Comparison of ENCODE assay signal across 8 cellular contexts in genomic region chr19:54201172-54201701, GRCh38. TPM values are rescaled to one million over a fixed set of nuclear protein-coding genes. Genes with fewer than 3 reads are reported as not detected.
DNase-seq lines count a peak whose midpoint lies in the region; ATAC-seq, FAIRE-seq and TF ChIP-seq lines count a peak whose summit lies in the region.

No MANE protein-coding gene starts in this region.

- H3K4me3 ChIP-seq in HAP-1, result peak overlapping the region; percentile 79
- peak overlapping the region; percentile 84 for H3K4me3 ChIP-seq in right cardiac atrium (ENCODE audit: low read length)
- H3K4me3 ChIP-seq in spleen, result peak overlapping the region; percentile 35 to 94 (median 71)

- H3K27ac Mint-ChIP-seq in activated CD4-positive, alpha-beta memory T cell treated with anti-CD3 and anti-CD28 coated beads, Interleukin-2, amount 10 ng/mL, durations not matched to agents 7 days and 5 days, result peak overlapping the region; percentile 95

- no peak for TF ChIP-seq POLR2A in spleen (IDR thresholded peaks at IDR 0.05)

- in situ Hi-C loops in HAP-1 (cut with MboI; ENCODE audit: low sequenced_read_pairs), result no loop called here

- H3K27me3 ChIP-seq in HAP-1 (ENCODE audit: low read depth), result no peaks in the 10 kb centered on the region
- H3K27me3 ChIP-seq in right cardiac atrium (ENCODE audit: control insufficient read depth, insufficient read depth), result no peaks in the 10 kb centered on the region
- H3K27me3 ChIP-seq in spleen (replicated peaks in 1 of 7), result no peaks in the 10 kb centered on the region

- peaks cover 59% of the 10 kb centered on the region for H3K4me1 Mint-ChIP-seq in activated CD4-positive, alpha-beta memory T cell treated with anti-CD3 and anti-CD28 coated beads, Interleukin-2, amount 10 ng/mL, durations not matched to agents 7 days and 5 days

- DNase-seq in HAP-1 (ENCODE audit: low spot score in 2 of 2), result no peak
- DNase-seq in activated CD4-positive, alpha-beta memory T cell treated with anti-CD3 and anti-CD28 coated beads, Interleukin-2, amount 10 ng/mL, durations not matched to agents 7 days and 5 days, result no peak
- peak in 2 of 3 donors; percentile 35 to 38 for DNase-seq in right cardiac atrium
- peak; percentile 81 for DNase-seq in spleen
- no peak for DNase-seq in dedifferentiated amniotic fluid mesenchymal stem cell (ENCODE audit: extremely low spot score)
- DNase-seq in RCC 7860 (ENCODE audit: low spot score), result no peak

- ATAC-seq in right cardiac atrium (peak in 1 of 2 donors; percentile 7), GM19328 (IDR thresholded peaks at IDR 0.05; ENCODE audit: unreplicated experiment) (no peak), GM19351 (IDR thresholded peaks at IDR 0.05; ENCODE audit: unreplicated experiment) (no peak)

- H3K4me1 ChIP-seq in HAP-1 (peaks cover 29% of the 10 kb centered on the region), right cardiac atrium (ENCODE audit: control insufficient read depth, insufficient read depth, low read length) (peaks cover 14% of the 10 kb centered on the region), spleen (peaks cover 40 to 71% (median 58%) of the 10 kb centered on the region in 6 donors)

- no peaks in the 10 kb centered on the region for H3K9me3 ChIP-seq in HAP-1
- no peaks in the 10 kb centered on the region for H3K9me3 ChIP-seq in right cardiac atrium (ENCODE audit: control insufficient read depth, low read length)
- H3K9me3 ChIP-seq in spleen, result no peaks in the 10 kb centered on the region

- peak overlapping the region; percentile 99 for H3K27ac ChIP-seq in right cardiac atrium (ENCODE audit: low read length)
- H3K27ac ChIP-seq in spleen, result peak overlapping the region; percentile 86 to 98 (median 95)

- no peak for TF ChIP-seq CTCF in spleen (IDR thresholded peaks at IDR 0.05 in 8 of 11, conservative IDR thresholded peaks at IDR 0.05 in 3 of 11)

- H3K27me3 Mint-ChIP-seq in activated CD4-positive, alpha-beta memory T cell treated with anti-CD3 and anti-CD28 coated beads, Interleukin-2, amount 10 ng/mL, durations not matched to agents 7 days and 5 days, result no peaks in the 10 kb centered on the region

- FAIRE-seq in RCC 7860 (lab: Jason Lieb, UNC), result no peak

- CTCF ChIA-PET in activated CD4-positive, alpha-beta memory T cell treated with anti-CD3 and anti-CD28 coated beads, Interleukin-2, amount 10 ng/mL, durations not matched to agents 7 days and 5 days (lab: Charles Lee), result interaction anchor here (0.6 to 3.1 kb wide), 6 partner anchors 10 to 98 kb away, joined by 3 to 16 read pairs (median 4); partner anchors contain the start of gene MBOAT7

- H3K4me3 Mint-ChIP-seq in activated CD4-positive, alpha-beta memory T cell treated with anti-CD3 and anti-CD28 coated beads, Interleukin-2, amount 10 ng/mL, durations not matched to agents 7 days and 5 days, result peak overlapping the region; percentile 91

- H3K36me3 ChIP-seq in HAP-1 (replicated peaks) (peaks cover 55% of the 10 kb centered on the region), spleen (peaks cover under 1 to 61% (median 45%) of the 10 kb centered on the region in 6 donors)

- peaks cover 56% of the 10 kb centered on the region for H3K36me3 Mint-ChIP-seq in activated CD4-positive, alpha-beta memory T cell treated with anti-CD3 and anti-CD28 coated beads, Interleukin-2, amount 10 ng/mL, durations not matched to agents 7 days and 5 days (ENCODE audit: low read depth)

- intact Hi-C loops in right cardiac atrium (cut with DNase I), result no loop called here
- intact Hi-C loops in spleen (cut with DNase I; ENCODE audit: low total_unique reads), result no loop called here

- 3% methylated on average over 28 of the region's 28 CpGs for WGBS in right cardiac atrium
- WGBS in spleen, 5 donors, result 0 to 6% (median 5%) methylated on average over 19 to 28 of the region's 28 CpGs

- POLR2A ChIA-PET in activated CD4-positive, alpha-beta memory T cell treated with anti-CD3 and anti-CD28 coated beads, Interleukin-2, amount 10 ng/mL, durations not matched to agents 7 days and 5 days (lab: Charles Lee), result interaction anchor here (0.7 to 5.9 kb wide), 18 partner anchors 9 to 262 kb away, joined by 3 to 169 read pairs (median 5); partner anchors contain the start of genes CNOT3, LENG1, LENG8 and LENG9

- H3K9me3 Mint-ChIP-seq in activated CD4-positive, alpha-beta memory T cell treated with anti-CD3 and anti-CD28 coated beads, Interleukin-2, amount 10 ng/mL, durations not matched to agents 7 days and 5 days, result no peaks in the 10 kb centered on the region

RNA-seq across cellular contexts. Expression of gene RPS9, which starts 0.6 kb away (rescaled TPM):
- 1,000 to 10,000 TPM; 1,045 to 1,051 TPM for total RNA-seq in activated CD4-positive, alpha-beta memory T cell treated with anti-CD3 and anti-CD28 coated beads, Interleukin-2, amount 10 ng/mL, durations not matched to agents 7 days and 5 days
- 100 to 1,000 TPM; 704 to 879 (median 833) TPM for total RNA-seq in right cardiac atrium
- polyA plus RNA-seq in right cardiac atrium, result 1,572 TPM
- total RNA-seq in spleen, result 1,000 to 10,000 TPM; 1,182 to 2,757 (median 1,587) TPM
- 1,000 to 10,000 TPM; 6,196 to 7,306 (median 6,994) TPM for polyA plus RNA-seq in spleen

RNA-seq across cellular contexts. Expression of gene TSEN34, which starts 10.1 kb away (rescaled TPM):
- 10 to 100 TPM; 10.9 to 13.6 TPM for total RNA-seq in activated CD4-positive, alpha-beta memory T cell treated with anti-CD3 and anti-CD28 coated beads, Interleukin-2, amount 10 ng/mL, durations not matched to agents 7 days and 5 days
- total RNA-seq in right cardiac atrium (10 to 100 TPM; 17.6 to 22.1 (median 18.3) TPM), spleen (100 to 1,000 TPM in 1 of 7 donors, 10 to 100 TPM in 6; 32.2 to 109 (median 45.5) TPM)
- polyA plus RNA-seq in right cardiac atrium (20.9 TPM), spleen (10 to 100 TPM; 25.5 to 45.2 (median 37.5) TPM)

RNA-seq across cellular contexts. Expression of gene MBOAT7, which starts 11.9 kb away (rescaled TPM):
- total RNA-seq in activated CD4-positive, alpha-beta memory T cell treated with anti-CD3 and anti-CD28 coated beads, Interleukin-2, amount 10 ng/mL, durations not matched to agents 7 days and 5 days, result 10 to 100 TPM; 90.8 to 93.4 TPM
- total RNA-seq in right cardiac atrium (10 to 100 TPM; 18.9 to 23.6 (median 21.4) TPM), spleen (100 to 1,000 TPM in 3 of 7 donors, 10 to 100 TPM in 4; 65.1 to 208 (median 85.9) TPM)
- polyA plus RNA-seq in right cardiac atrium (16.1 TPM), spleen (10 to 100 TPM; 12.0 to 19.4 (median 14.7) TPM)

RNA-seq across cellular contexts. Expression of gene LILRB3, which starts 21.6 kb away (rescaled TPM):
- total RNA-seq in activated CD4-positive, alpha-beta memory T cell treated with anti-CD3 and anti-CD28 coated beads, Interleukin-2, amount 10 ng/mL, durations not matched to agents 7 days and 5 days, result 1 to 10 TPM; 5.3 to 5.8 TPM
- total RNA-seq in right cardiac atrium (1 to 10 TPM; 2.5 to 5.7 (median 4.9) TPM), spleen (100 to 1,000 TPM in 3 of 7 donors, 10 to 100 TPM in 4; 61.5 to 443 (median 97.5) TPM)
- polyA plus RNA-seq in right cardiac atrium (0.95 TPM), spleen (10 to 100 TPM in 2 of 3 donors, 1 to 10 TPM in 1; 6.4 to 24.6 (median 22.5) TPM)

RNA-seq across cellular contexts. Expression of gene TMC4, which starts 28.3 kb away (rescaled TPM):
- total RNA-seq in activated CD4-positive, alpha-beta memory T cell treated with anti-CD3 and anti-CD28 coated beads, Interleukin-2, amount 10 ng/mL, durations not matched to agents 7 days and 5 days, result 1 to 10 TPM; 2.8 to 3.2 TPM
- total RNA-seq in right cardiac atrium (1 to 10 TPM; 1.0 to 3.8 (median 2.5) TPM), spleen (1 to 10 TPM in 3 of 7 donors, under 1 TPM in 2, not detected in 2; 0.51 to 4.0 (median 1.0) TPM)
- polyA plus RNA-seq in right cardiac atrium (2.3 TPM), spleen (under 1 TPM; 0.12 to 0.86 (median 0.22) TPM)

Comparison
In these comparisons a context has a peak if more than half of its experiments do, and no peak if none do; other contexts are left out.
1. DNase-seq: peak in right cardiac atrium (2 of 3) and spleen (single experiment); none in HAP-1 (0 of 2), activated CD4-positive, alpha-beta memory T cell treated with anti-CD3 and anti-CD28 coated beads, Interleukin-2, amount 10 ng/mL, durations not matched to agents 7 days and 5 days (single experiment), dedifferentiated amniotic fluid mesenchymal stem cell (single experiment) and RCC 7860 (single experiment).
2. Peak in every context shown above with its lines, with median percentiles within 50 percentile points of each other: H3K4me3 ChIP-seq.